9 cellular contexts compared by ENCODE assay signal in genomic region chr2:38075436-38076249, GRCh38. TPM values are rescaled to one million over a fixed set of nuclear protein-coding genes. Genes with fewer than 3 reads are reported as not detected.
DNase-seq lines count a peak whose midpoint lies in the region; ATAC-seq and TF ChIP-seq lines count a peak whose summit lies in the region.
"Had no signal": no experiment of that assay in that cellular context is flagged by ENCODE, and none has a peak within 500 bp of the region (broad histone marks: within the 10 kb centered on the region; RNA-seq: fewer than 3 reads in every experiment).

CYP1B1 (minus strand) TSS chr2:38076151; CDS start chr2:38075388, 763 bp downstream.

- WGBS in testis, 2 donors = 5 to 7% methylated on average over 27 to 63 of the region's 63 CpGs

- H3K4me1 ChIP-seq in HUES6 (ENCODE audit: control insufficient read depth, insufficient read depth, low read length) (peaks cover 44% of the 10 kb centered on the region), testis (peaks cover 23% of the 10 kb centered on the region)

- intact Hi-C loops in testis (cut with DNase I; ENCODE audit: low total_unique reads) = loop anchor here (10.0 kb wide), 1 partner anchor 199 kb away; no protein-coding TSS in a partner anchor

- H3K27me3 Mint-ChIP-seq in brain = peaks cover 96% of the 10 kb centered on the region

- peak within 1 kb of the TSS in 3 of 5 experiments; percentile 70 to 81 (median 74) for H3K27ac Mint-ChIP-seq in brain

- peaks cover 3% of the 10 kb centered on the region; the same call in 1 of the 2 replicates for H3K36me3 ChIP-seq in HUES6 (ENCODE audit: control insufficient read depth, insufficient read depth, low read length)
- no peaks in the 10 kb centered on the region for H3K36me3 ChIP-seq in testis (ENCODE audit: low read depth, missing control alignments)

- ATAC-seq in left lobe of liver = peak; percentile 67
- ATAC-seq in HG03280 (IDR thresholded peaks at IDR 0.05; ENCODE audit: unreplicated experiment) = no peak

- no peak for TF ChIP-seq CTCF in brain (conservative IDR thresholded peaks at IDR 0.05)
- TF ChIP-seq CTCF in testis (IDR thresholded peaks at IDR 0.05) = no peak

- H3K27ac ChIP-seq in HUES6 (ENCODE audit: low read depth, low read length) (peak within 1 kb of the TSS; percentile 56; the same call in 1 of the 2 replicates), testis (peak within 1 kb of the TSS; percentile 83 to 88)

- no peaks in the 10 kb centered on the region for H3K9me3 ChIP-seq in HUES6 (ENCODE audit: control insufficient read depth, insufficient read depth, low read depth, low read length)
- no peaks in the 10 kb centered on the region for H3K9me3 ChIP-seq in testis

- H3K27me3 ChIP-seq in HUES6 (ENCODE audit: control insufficient read depth, insufficient read depth, low read length) = peaks cover 47% of the 10 kb centered on the region
- no peaks in the 10 kb centered on the region for H3K27me3 ChIP-seq in testis

- DNase-seq in NCI-H2227 (lab: John Stamatoyannopoulos, UW; ENCODE audit: unreplicated experiment) (peak; percentile 60), NCI-H2227 treated with DMSO at 0.1 percent for 48 hours (lab: John Stamatoyannopoulos, UW) (no peak), left lobe of liver (ENCODE audit: low spot score) (no peak), testis (peak; percentile 55), retina (no peak)
- DNase-seq: DND-41 had no signal

- peak within 1 kb of the TSS; percentile 55 for H3K9ac ChIP-seq in HUES6 (ENCODE audit: low read length)

- peak within 1 kb of the TSS; percentile 85 to 91 (median 91) for H3K4me3 Mint-ChIP-seq in brain

- H3K9me3 Mint-ChIP-seq in brain = peaks cover 2 to 17% (median 5%) of the 10 kb centered on the region in 5 experiments

- peaks cover 8% of the 10 kb centered on the region for H3K36me3 Mint-ChIP-seq in brain

- H3K4me1 Mint-ChIP-seq in brain = peaks cover 15% of the 10 kb centered on the region

- no peak for TF ChIP-seq POLR2A in testis (IDR thresholded peaks at IDR 0.05)

- H3K4me3 ChIP-seq in HUES6 (ENCODE audit: low read depth, low read length) (peak within 1 kb of the TSS; percentile 60), testis (peak within 1 kb of the TSS; percentile 63 to 69)

RNA-seq across cellular contexts. Expression of gene CYP1B1, which starts in this region (rescaled TPM):
- polyA plus RNA-seq in brain (ENCODE audit: insufficient read depth, low read depth, low replicate concordance) (1.3 TPM), testis (ENCODE audit: insufficient read depth, low read depth, low replicate concordance) (18.5 TPM)
- total RNA-seq in left lobe of liver (6.1 TPM), testis (10 to 100 TPM; 14.3 to 36.9 TPM)

Comparison
In these comparisons a context has a peak if more than half of its experiments do, and no peak if none do; other contexts are left out.
1. DNase-seq: peak in NCI-H2227 (single experiment) and testis (single experiment); none in NCI-H2227 treated with DMSO at 0.1 percent for 48 hours (single experiment), left lobe of liver (single experiment) and retina (single experiment).